1 cellular context compared by ENCODE assay signal in the genomic region with DNA sequence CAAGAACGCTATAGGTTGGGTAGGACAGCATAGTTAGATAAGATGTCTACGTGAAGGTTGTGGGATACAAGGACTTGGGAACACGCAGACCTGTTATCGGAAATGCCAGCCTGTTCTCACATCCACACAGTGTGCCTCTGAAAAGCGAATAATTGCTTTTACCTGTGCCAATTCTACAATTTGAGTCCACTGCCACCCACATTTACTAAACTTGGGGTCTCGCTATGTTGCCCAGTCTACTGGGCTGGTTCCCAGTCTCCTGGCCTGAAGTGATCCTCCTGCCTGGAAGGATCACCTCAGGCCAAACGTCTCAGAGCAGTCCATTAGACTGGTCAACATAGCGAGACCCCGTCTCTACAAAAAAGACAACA.
TF ChIP-seq lines count a peak whose summit lies in the region.

No MANE protein-coding gene starts in this region.

TF ChIP-seq in K562, 482 proteins besides CTCF, POLR2A, EP300 and RAD21 (continued from another document):
- no peak for TF ChIP-seq SMAD3 (CRISPR knock-in tag; conservative IDR thresholded peaks at IDR 0.05)
